24 cellular contexts compared by ENCODE assay signal in genomic region chr20:21739161-21739560, GRCh38. TPM values are rescaled to one million over a fixed set of nuclear protein-coding genes. Genes with fewer than 3 reads are reported as not detected.
"Had no signal": no experiment of that assay in that cellular context is flagged by ENCODE, and none has a peak within 500 bp of the region (broad histone marks: within the 10 kb centered on the region; RNA-seq: fewer than 3 reads in every experiment).

No MANE protein-coding gene starts in this region.

- H3K4me3 ChIP-seq: dorsolateral prefrontal cortex, hepatocyte, lung, psoas muscle, spleen, thoracic aorta, transverse colon had no signal

- H2AFZ ChIP-seq: hepatocyte had no signal

- H3K79me2 ChIP-seq: hepatocyte had no signal

- H3K4me2 ChIP-seq: hepatocyte had no signal

- ATAC-seq: left colon; left ventricle myocardium superior; psoas muscle; sciatic nerve; stimulated activated naive B cell treated with anti-CD40 and anti-IgM and Interleukin-4, amounts not matched to agents 10 μg/mL and 1 μg/mL and 100 μg/mL, for 72 hours; stimulated activated naive CD8-positive, alpha-beta T cell treated with anti-CD3 and anti-CD28 coated beads, Interleukin-15, amount 100 ng/mL, for 72 hours had no signal

- H3K27me3 ChIP-seq: hepatocyte, spleen, transverse colon had no signal

- DNase-seq: cortex of kidney; dorsolateral prefrontal cortex; effector CD8-positive, alpha-beta T cell; foreskin melanocyte; head of caudate nucleus; kidney; left colon; left ventricle myocardium superior; mesenchymal stem cell; midbrain; psoas muscle; retina; spleen; stimulated activated CD4-positive, alpha-beta T cell treated with anti-CD3 and anti-CD28 coated beads, Interleukin-15, amount 100 ng/mL, for 24 hours; stimulated activated CD4-positive, alpha-beta T cell treated with anti-CD3 and anti-CD28 coated beads, Interleukin-1b, Interleukin-23, amount 100 ng/mL, for 48 hours; stimulated activated CD4-positive, alpha-beta T cell treated with anti-CD3 and anti-CD28 coated beads, Interleukin-4, amount 100 ng/mL, for 24 hours; stimulated activated naive B cell treated with anti-CD40 and anti-IgM and Interleukin-4, amounts not matched to agents 10 μg/mL and 1 μg/mL and 100 μg/mL, for 72 hours; stimulated activated naive CD8-positive, alpha-beta T cell treated with anti-CD3 and anti-CD28 coated beads, Interleukin-15, amount 100 ng/mL, for 72 hours; transverse colon had no signal

- H3K9me3 ChIP-seq: thoracic aorta, transverse colon had no signal

- H3K27ac ChIP-seq: dorsolateral prefrontal cortex, hepatocyte, psoas muscle, spleen, thoracic aorta, transverse colon had no signal

- H3K4me1 ChIP-seq: psoas muscle, spleen, transverse colon had no signal

- H3K36me3 ChIP-seq: spleen, thoracic aorta, transverse colon had no signal

RNA-seq across cellular contexts. Expression of gene PAX1, which starts 33.7 kb away (rescaled TPM):
- polyA plus RNA-seq: hepatocyte, spleen, urinary bladder had no signal
